Comparison of ENCODE assay signal across 1 cellular context in the genomic region with DNA sequence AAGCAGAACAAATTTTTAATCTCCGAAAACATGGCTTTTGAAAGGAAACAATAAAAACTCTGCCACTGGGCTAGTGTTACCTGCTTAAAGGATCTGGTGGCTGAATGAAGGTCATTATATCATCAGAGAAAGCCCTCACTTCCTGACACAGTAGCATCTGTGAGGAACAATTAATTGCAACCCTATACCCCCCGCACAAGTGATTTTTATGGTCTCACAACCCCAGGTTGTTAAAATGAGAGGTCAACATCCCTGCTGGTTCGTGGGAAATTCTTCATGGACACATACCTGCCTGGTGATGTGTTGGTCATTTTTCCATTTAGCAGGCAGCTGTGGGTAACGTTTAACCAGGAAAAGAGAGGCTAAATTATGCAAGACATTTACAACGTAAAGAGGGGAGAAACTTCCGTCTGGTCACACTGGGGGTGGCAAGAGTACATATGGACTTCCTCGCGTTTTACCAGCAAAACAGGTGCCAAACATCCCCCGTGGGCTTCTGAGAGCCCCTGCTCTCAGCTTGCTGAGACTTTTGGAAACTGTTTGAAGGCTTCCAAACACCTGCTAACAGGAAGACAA.
TF ChIP-seq lines count a peak whose summit lies in the region.

No MANE protein-coding gene starts in this region.

TF ChIP-seq in HEK293, 187 proteins besides CTCF, POLR2A, EP300 and RAD21 (continued from another document):
- TF ChIP-seq, protein P1, sequence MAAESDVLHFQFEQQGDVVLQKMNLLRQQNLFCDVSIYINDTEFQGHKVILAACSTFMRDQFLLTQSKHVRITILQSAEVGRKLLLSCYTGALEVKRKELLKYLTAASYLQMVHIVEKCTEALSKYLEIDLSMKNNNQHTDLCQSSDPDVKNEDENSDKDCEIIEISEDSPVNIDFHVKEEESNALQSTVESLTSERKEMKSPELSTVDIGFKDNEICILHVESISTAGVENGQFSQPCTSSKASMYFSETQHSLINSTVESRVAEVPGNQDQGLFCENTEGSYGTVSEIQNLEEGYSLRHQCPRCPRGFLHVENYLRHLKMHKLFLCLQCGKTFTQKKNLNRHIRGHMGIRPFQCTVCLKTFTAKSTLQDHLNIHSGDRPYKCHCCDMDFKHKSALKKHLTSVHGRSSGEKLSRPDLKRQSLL (tag by site-specific recombination; IDR thresholded peaks at IDR 0.05), result no peak
- TF ChIP-seq GLI4 (tag by site-specific recombination; IDR thresholded peaks at IDR 0.05) (no peak), ZNF366 (tag by site-specific recombination; conservative IDR thresholded peaks at IDR 0.05) (peak; percentile 69), SP7 (tag by site-specific recombination; IDR thresholded peaks at IDR 0.05) (peak; percentile 81), ZNF449 (tag by site-specific recombination; IDR thresholded peaks at IDR 0.05) (0 out of 2 replicates have a peak, but pooled peaks have one; percentile 12), ZNF830 (tag by site-specific recombination; IDR thresholded peaks at IDR 0.05; ENCODE audit: low read depth) (no peak), ZNF335 (tag by site-specific recombination; conservative IDR thresholded peaks at IDR 0.05) (peak; percentile 24), ZNF140 (tag by site-specific recombination; IDR thresholded peaks at IDR 0.05) (no peak), TRIM28 (IDR thresholded peaks at IDR 0.05; ENCODE audit: borderline replicate concordance, low read length) (no peak), ZNF433 (tag by site-specific recombination; IDR thresholded peaks at IDR 0.05; ENCODE audit: low read depth) (no peak), ZNF16 (tag by site-specific recombination; IDR thresholded peaks at IDR 0.05; ENCODE audit: low read depth) (no peak), ZBTB48 (tag by site-specific recombination; IDR thresholded peaks at IDR 0.05) (no peak), OVOL3 (tag by site-specific recombination; IDR thresholded peaks at IDR 0.05) (peak; percentile 57; the same call in 1 of the 2 replicates), ZNF837 (tag by site-specific recombination; IDR thresholded peaks at IDR 0.05) (no peak), ZBTB10 (tag by site-specific recombination; IDR thresholded peaks at IDR 0.05) (no peak), ZNF18 (tag by site-specific recombination; IDR thresholded peaks at IDR 0.05) (peak; percentile 8; the same call in 1 of the 2 replicates), ZNF776 (tag by site-specific recombination; IDR thresholded peaks at IDR 0.05; ENCODE audit: borderline replicate concordance) (no peak), ZNF169 (tag by site-specific recombination; IDR thresholded peaks at IDR 0.05) (no peak), ZNF544 (tag by site-specific recombination; IDR thresholded peaks at IDR 0.05) (no peak), ZFP69B (tag by site-specific recombination; IDR thresholded peaks at IDR 0.05) (no peak), ZNF202 (tag by site-specific recombination; IDR thresholded peaks at IDR 0.05; ENCODE audit: borderline replicate concordance) (no peak), GFI1B (tag by site-specific recombination; IDR thresholded peaks at IDR 0.05) (peak; percentile 49; the same call in 1 of the 2 replicates), ZNF10 (tag by site-specific recombination; IDR thresholded peaks at IDR 0.05) (0 out of 2 replicates have a peak, but pooled peaks have one; percentile 42), ZNF223 (tag by site-specific recombination; IDR thresholded peaks at IDR 0.05) (no peak), ZNF571 (tag by site-specific recombination; IDR thresholded peaks at IDR 0.05) (no peak), ZBTB17 (tag by site-specific recombination; IDR thresholded peaks at IDR 0.05) (no peak), ZNF560 (tag by site-specific recombination; IDR thresholded peaks at IDR 0.05; ENCODE audit: borderline replicate concordance) (no peak), ZNF610 (tag by site-specific recombination; IDR thresholded peaks at IDR 0.05; ENCODE audit: borderline replicate concordance) (no peak), ZSCAN30 (tag by site-specific recombination; IDR thresholded peaks at IDR 0.05) (peak; percentile 12; the same call in 1 of the 2 replicates), GLI2 (tag by site-specific recombination; IDR thresholded peaks at IDR 0.05; ENCODE audit: borderline replicate concordance, low read depth) (no peak), KLF9 (tag by site-specific recombination; IDR thresholded peaks at IDR 0.05; ENCODE audit: low read depth) (no peak), ZNF514 (tag by site-specific recombination; IDR thresholded peaks at IDR 0.05) (no peak), ZNF623 (tag by site-specific recombination; IDR thresholded peaks at IDR 0.05) (no peak), ZNF555 (tag by site-specific recombination; conservative IDR thresholded peaks at IDR 0.05) (no peak), ZNF239 (tag by site-specific recombination; IDR thresholded peaks at IDR 0.05) (no peak), ZNF621 (tag by site-specific recombination; IDR thresholded peaks at IDR 0.05) (no peak), WT1 (tag by site-specific recombination; IDR thresholded peaks at IDR 0.05) (peak; percentile 69), SP3 (tag by site-specific recombination; IDR thresholded peaks at IDR 0.05) (no peak)
- TF ChIP-seq, protein P2, sequence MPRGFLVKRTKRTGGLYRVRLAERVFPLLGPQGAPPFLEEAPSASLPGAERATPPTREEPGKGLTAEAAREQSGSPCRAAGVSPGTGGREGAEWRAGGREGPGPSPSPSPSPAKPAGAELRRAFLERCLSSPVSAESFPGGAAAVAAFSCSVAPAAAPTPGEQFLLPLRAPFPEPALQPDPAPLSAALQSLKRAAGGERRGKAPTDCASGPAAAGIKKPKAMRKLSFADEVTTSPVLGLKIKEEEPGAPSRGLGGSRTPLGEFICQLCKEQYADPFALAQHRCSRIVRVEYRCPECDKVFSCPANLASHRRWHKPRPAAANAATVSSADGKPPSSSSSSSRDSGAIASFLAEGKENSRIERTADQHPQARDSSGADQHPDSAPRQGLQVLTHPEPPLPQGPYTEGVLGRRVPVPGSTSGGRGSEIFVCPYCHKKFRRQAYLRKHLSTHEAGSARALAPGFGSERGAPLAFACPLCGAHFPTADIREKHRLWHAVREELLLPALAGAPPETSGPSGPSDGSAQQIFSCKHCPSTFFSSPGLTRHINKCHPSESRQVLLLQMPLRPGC (tag by site-specific recombination; IDR thresholded peaks at IDR 0.05), result peak; percentile 47
- TF ChIP-seq, protein P3, sequence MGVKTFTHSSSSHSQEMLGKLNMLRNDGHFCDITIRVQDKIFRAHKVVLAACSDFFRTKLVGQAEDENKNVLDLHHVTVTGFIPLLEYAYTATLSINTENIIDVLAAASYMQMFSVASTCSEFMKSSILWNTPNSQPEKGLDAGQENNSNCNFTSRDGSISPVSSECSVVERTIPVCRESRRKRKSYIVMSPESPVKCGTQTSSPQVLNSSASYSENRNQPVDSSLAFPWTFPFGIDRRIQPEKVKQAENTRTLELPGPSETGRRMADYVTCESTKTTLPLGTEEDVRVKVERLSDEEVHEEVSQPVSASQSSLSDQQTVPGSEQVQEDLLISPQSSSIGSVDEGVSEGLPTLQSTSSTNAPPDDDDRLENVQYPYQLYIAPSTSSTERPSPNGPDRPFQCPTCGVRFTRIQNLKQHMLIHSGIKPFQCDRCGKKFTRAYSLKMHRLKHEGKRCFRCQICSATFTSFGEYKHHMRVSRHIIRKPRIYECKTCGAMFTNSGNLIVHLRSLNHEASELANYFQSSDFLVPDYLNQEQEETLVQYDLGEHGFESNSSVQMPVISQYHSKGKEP (tag by site-specific recombination; IDR thresholded peaks at IDR 0.05), result 0 out of 2 replicates have a peak, but pooled peaks have one; percentile 30
- TF ChIP-seq, protein P4, sequence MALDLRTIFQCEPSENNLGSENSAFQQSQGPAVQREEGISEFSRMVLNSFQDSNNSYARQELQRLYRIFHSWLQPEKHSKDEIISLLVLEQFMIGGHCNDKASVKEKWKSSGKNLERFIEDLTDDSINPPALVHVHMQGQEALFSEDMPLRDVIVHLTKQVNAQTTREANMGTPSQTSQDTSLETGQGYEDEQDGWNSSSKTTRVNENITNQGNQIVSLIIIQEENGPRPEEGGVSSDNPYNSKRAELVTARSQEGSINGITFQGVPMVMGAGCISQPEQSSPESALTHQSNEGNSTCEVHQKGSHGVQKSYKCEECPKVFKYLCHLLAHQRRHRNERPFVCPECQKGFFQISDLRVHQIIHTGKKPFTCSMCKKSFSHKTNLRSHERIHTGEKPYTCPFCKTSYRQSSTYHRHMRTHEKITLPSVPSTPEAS (tag by site-specific recombination; IDR thresholded peaks at IDR 0.05), result no peak
- TF ChIP-seq, protein P5, sequence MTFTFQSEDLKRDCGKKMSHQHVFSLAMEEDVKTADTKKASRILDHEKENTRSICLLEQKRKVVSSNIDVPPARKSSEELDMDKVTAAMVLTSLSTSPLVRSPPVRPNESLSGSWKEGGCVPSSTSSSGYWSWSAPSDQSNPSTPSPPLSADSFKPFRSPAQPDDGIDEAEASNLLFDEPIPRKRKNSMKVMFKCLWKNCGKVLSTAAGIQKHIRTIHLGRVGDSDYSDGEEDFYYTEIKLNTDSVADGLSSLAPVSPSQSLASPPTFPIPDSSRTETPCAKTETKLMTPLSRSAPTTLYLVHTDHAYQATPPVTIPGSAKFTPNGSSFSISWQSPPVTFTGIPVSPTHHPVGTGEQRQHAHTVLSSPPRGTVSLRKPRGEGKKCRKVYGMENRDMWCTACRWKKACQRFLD (tag by site-specific recombination; IDR thresholded peaks at IDR 0.05), result no peak
- TF ChIP-seq, protein P6, sequence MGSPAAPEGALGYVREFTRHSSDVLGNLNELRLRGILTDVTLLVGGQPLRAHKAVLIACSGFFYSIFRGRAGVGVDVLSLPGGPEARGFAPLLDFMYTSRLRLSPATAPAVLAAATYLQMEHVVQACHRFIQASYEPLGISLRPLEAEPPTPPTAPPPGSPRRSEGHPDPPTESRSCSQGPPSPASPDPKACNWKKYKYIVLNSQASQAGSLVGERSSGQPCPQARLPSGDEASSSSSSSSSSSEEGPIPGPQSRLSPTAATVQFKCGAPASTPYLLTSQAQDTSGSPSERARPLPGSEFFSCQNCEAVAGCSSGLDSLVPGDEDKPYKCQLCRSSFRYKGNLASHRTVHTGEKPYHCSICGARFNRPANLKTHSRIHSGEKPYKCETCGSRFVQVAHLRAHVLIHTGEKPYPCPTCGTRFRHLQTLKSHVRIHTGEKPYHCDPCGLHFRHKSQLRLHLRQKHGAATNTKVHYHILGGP (tag by site-specific recombination; IDR thresholded peaks at IDR 0.05), result no peak
- TF ChIP-seq, protein P7, sequence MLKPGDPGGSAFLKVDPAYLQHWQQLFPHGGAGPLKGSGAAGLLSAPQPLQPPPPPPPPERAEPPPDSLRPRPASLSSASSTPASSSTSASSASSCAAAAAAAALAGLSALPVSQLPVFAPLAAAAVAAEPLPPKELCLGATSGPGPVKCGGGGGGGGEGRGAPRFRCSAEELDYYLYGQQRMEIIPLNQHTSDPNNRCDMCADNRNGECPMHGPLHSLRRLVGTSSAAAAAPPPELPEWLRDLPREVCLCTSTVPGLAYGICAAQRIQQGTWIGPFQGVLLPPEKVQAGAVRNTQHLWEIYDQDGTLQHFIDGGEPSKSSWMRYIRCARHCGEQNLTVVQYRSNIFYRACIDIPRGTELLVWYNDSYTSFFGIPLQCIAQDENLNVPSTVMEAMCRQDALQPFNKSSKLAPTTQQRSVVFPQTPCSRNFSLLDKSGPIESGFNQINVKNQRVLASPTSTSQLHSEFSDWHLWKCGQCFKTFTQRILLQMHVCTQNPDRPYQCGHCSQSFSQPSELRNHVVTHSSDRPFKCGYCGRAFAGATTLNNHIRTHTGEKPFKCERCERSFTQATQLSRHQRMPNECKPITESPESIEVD (tag by site-specific recombination; IDR thresholded peaks at IDR 0.05), result peak; percentile 73
